In the genomic region with DNA sequence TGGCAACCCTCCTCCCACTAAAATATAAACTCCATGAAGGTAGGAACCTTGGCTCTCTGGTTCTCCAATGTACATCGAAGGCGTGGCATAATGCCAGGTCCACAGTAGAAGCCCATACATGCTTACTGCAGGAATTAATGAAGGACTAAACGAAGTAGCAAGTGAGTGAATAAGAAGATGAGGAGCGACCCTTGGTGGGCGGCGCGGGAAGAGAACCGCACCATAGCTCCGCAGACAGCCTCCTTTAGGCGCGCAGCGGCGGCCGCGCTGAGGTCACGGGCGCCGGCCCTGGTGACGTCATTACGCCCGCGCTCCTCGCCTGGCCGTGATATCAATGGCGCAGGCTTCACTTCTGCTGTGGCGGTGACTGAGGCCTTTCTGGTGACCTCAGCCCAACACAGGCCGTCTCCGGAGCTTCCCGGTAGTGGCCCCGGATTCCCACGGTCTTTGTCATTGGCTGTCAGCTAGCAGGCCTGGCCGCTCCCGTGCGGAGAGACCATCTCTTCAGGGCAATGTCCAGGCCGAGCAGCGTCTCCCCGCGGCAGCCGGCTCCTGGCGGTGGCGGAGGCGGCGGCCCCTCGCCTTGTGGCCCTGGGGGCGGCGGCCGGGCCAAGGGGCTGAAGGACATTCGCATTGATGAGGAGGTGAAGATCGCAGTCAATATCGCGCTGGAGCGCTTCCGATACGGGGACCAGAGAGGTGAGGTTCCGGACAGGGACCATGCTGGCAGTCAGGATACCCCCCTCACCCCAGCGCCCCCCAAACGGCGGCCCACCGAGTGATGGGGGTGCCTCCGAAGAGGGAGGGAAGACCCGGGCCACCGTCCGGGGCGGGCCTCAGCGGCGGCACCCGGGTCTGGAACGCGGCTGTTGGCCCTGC, we compare ENCODE assay signal across 1 cellular context.
A peak's percentile ranks its signal among the peaks of the same experiment; 100 is the strongest.
TF ChIP-seq lines count a peak whose summit lies in the region.

Gene YTHDC2 (plus strand): TSS at position 311 of the 879 bp plus-strand sequence. CDS start 202 bp downstream, at position 513.

TF ChIP-seq in HepG2, 621 proteins besides CTCF, POLR2A, EP300 and RAD21 (continued from another document and continues in another):
- TF ChIP-seq, protein P1, sequence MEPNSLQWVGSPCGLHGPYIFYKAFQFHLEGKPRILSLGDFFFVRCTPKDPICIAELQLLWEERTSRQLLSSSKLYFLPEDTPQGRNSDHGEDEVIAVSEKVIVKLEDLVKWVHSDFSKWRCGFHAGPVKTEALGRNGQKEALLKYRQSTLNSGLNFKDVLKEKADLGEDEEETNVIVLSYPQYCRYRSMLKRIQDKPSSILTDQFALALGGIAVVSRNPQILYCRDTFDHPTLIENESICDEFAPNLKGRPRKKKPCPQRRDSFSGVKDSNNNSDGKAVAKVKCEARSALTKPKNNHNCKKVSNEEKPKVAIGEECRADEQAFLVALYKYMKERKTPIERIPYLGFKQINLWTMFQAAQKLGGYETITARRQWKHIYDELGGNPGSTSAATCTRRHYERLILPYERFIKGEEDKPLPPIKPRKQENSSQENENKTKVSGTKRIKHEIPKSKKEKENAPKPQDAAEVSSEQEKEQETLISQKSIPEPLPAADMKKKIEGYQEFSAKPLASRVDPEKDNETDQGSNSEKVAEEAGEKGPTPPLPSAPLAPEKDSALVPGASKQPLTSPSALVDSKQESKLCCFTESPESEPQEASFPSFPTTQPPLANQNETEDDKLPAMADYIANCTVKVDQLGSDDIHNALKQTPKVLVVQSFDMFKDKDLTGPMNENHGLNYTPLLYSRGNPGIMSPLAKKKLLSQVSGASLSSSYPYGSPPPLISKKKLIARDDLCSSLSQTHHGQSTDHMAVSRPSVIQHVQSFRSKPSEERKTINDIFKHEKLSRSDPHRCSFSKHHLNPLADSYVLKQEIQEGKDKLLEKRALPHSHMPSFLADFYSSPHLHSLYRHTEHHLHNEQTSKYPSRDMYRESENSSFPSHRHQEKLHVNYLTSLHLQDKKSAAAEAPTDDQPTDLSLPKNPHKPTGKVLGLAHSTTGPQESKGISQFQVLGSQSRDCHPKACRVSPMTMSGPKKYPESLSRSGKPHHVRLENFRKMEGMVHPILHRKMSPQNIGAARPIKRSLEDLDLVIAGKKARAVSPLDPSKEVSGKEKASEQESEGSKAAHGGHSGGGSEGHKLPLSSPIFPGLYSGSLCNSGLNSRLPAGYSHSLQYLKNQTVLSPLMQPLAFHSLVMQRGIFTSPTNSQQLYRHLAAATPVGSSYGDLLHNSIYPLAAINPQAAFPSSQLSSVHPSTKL (CRISPR knock-in tag; IDR thresholded peaks at IDR 0.05): peak; percentile 52
- TF ChIP-seq, protein P2, sequence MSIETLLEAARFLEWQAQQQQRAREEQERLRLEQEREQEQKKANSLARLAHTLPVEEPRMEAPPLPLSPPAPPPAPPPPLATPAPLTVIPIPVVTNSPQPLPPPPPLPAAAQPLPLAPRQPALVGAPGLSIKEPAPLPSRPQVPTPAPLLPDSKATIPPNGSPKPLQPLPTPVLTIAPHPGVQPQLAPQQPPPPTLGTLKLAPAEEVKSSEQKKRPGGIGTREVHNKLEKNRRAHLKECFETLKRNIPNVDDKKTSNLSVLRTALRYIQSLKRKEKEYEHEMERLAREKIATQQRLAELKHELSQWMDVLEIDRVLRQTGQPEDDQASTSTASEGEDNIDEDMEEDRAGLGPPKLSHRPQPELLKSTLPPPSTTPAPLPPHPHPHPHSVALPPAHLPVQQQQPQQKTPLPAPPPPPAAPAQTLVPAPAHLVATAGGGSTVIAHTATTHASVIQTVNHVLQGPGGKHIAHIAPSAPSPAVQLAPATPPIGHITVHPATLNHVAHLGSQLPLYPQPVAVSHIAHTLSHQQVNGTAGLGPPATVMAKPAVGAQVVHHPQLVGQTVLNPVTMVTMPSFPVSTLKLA (IDR thresholded peaks at IDR 0.05): no peak
- TF ChIP-seq ZNF263 (CRISPR knock-in tag; IDR thresholded peaks at IDR 0.05): no peak
- peak; percentile 80 for TF ChIP-seq TBX2 (CRISPR knock-in tag; IDR thresholded peaks at IDR 0.05; ENCODE audit: borderline replicate concordance)
- TF ChIP-seq SMARCC2 (IDR thresholded peaks at IDR 0.05): no peak
- TF ChIP-seq ZFP36L2 (CRISPR knock-in tag; IDR thresholded peaks at IDR 0.05): no peak
- TF ChIP-seq SRSF9 (IDR thresholded peaks at IDR 0.05; ENCODE audit: borderline replicate concordance, insufficient read depth, low read depth, low read length, poor library complexity, severe bottlenecking): no peak
- TF ChIP-seq MLXIP (CRISPR knock-in tag; IDR thresholded peaks at IDR 0.05; ENCODE audit: borderline replicate concordance): no peak
- peak; percentile 50; the same call in 1 of the 2 replicates for TF ChIP-seq ZSCAN29 (CRISPR knock-in tag; conservative IDR thresholded peaks at IDR 0.05)
- TF ChIP-seq SP4 (CRISPR knock-in tag; IDR thresholded peaks at IDR 0.05): peak; percentile 55; the same call in 1 of the 2 replicates
- TF ChIP-seq MTF2 (CRISPR knock-in tag; IDR thresholded peaks at IDR 0.05; ENCODE audit: borderline replicate concordance): 0 out of 2 replicates have a peak, but pooled peaks have one; percentile 80
- TF ChIP-seq E2F5 (CRISPR knock-in tag; conservative IDR thresholded peaks at IDR 0.05): peak; percentile 56; the same call in 1 of the 2 replicates
- TF ChIP-seq PHB2 (IDR thresholded peaks at IDR 0.05; ENCODE audit: partially characterized antibody): no peak
- peak; percentile 68; the same call in 1 of the 2 replicates for TF ChIP-seq ZBTB2 (CRISPR knock-in tag; IDR thresholded peaks at IDR 0.05; ENCODE audit: low read depth)
- TF ChIP-seq IRX3 (CRISPR knock-in tag; IDR thresholded peaks at IDR 0.05; ENCODE audit: borderline replicate concordance, low read depth): no peak
- no peak for TF ChIP-seq CEBPZ (IDR thresholded peaks at IDR 0.05; ENCODE audit: low read length)
- TF ChIP-seq ZNF512 (CRISPR knock-in tag; IDR thresholded peaks at IDR 0.05): no peak
- TF ChIP-seq SAFB2 (CRISPR knock-in tag; IDR thresholded peaks at IDR 0.05; ENCODE audit: borderline replicate concordance, low read depth): peak; percentile 54; the same call in 1 of the 2 replicates
- TF ChIP-seq ZBTB49 (CRISPR knock-in tag; IDR thresholded peaks at IDR 0.05; ENCODE audit: borderline replicate concordance): no peak
- peak; percentile 65 for TF ChIP-seq AGO1 (IDR thresholded peaks at IDR 0.05; ENCODE audit: low read depth, low read length, poor library complexity, severe bottlenecking)
- no peak for TF ChIP-seq STAT5B (CRISPR knock-in tag; IDR thresholded peaks at IDR 0.05)
- no peak for TF ChIP-seq FIP1L1 (IDR thresholded peaks at IDR 0.05; ENCODE audit: borderline replicate concordance, insufficient read depth, low read depth, low read length)
- peak; percentile 74; the same call in 1 of the 2 replicates for TF ChIP-seq HOXD1 (CRISPR knock-in tag; IDR thresholded peaks at IDR 0.05)
- no peak; the same call in 1 of the 2 replicates for TF ChIP-seq KLF9 (CRISPR knock-in tag; IDR thresholded peaks at IDR 0.05; ENCODE audit: low read depth)
- TF ChIP-seq ZNF639 (CRISPR knock-in tag; conservative IDR thresholded peaks at IDR 0.05): peak; percentile 77
- TF ChIP-seq NFKBIZ (CRISPR knock-in tag; IDR thresholded peaks at IDR 0.05): no peak
